ENCODE assay signal across 19 cellular contexts in the genomic region with DNA sequence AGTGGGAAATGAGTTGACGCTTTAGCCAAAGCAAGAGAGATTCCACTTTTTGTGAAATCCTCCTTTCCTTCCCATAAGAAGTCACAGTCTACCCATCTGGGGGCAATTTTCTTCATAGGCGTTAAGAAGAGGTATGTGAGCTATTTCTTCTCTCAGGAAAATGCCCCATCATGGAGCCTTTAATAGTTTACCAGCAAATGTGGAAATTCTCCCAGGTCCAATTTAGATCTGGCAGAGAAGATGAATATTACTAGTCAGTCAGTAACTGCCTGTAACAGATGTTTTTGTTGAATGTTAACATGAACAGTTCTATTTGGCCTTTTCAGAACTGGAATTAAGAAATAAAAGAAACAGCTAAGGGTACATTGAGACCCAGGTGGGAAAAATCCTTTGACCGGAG.
"Had no signal": no experiment of that assay in that cellular context is flagged by ENCODE, and none has a peak within 500 bp of the region (broad histone marks: within the 10 kb centered on the region; RNA-seq: fewer than 3 reads in every experiment).

No MANE protein-coding gene starts in this region.

- DNase-seq: dermis blood vessel endothelial cell; effector memory CD4-positive, alpha-beta T cell; heart left ventricle; hippocampal formation; left cardiac atrium; left lung; mesenchymal stem cell; mucosa of descending colon; naive B cell; stimulated activated CD4-positive, alpha-beta T cell treated with anti-CD3 and anti-CD28 coated beads, Interleukin-12 subunit alpha, Interleukin-12 subunit beta, amount 100 ng/mL, for 4 hours; stimulated activated CD4-positive, alpha-beta T cell treated with anti-CD3 and anti-CD28 coated beads, Interleukin-1b, Interleukin-23, amount 100 ng/mL, for 48 hours; stimulated activated CD4-positive, alpha-beta T cell treated with anti-CD3 and anti-CD28 coated beads, Interleukin-4, amount 100 ng/mL, for 1 hour; stimulated activated CD8-positive, alpha-beta memory T cell treated with anti-CD3 and anti-CD28 coated beads, Interleukin-4, amount 100 ng/mL, for 48 hours; stimulated activated naive CD4-positive, alpha-beta T cell; stomach; tibial artery; upper lobe of left lung had no signal

- ATAC-seq: gastroesophageal sphincter, heart left ventricle, left cardiac atrium, left lung, mucosa of descending colon, sciatic nerve had no signal
